Comparison of ENCODE assay signal across 18 cellular contexts in genomic region chr2:150169230-150169629, GRCh38.
DNase-seq lines count a peak whose midpoint lies in the region; ATAC-seq, FAIRE-seq and TF ChIP-seq lines count a peak whose summit lies in the region.
"Had no signal": no experiment of that assay in that cellular context is flagged by ENCODE, and none has a peak within 500 bp of the region (broad histone marks: within the 10 kb centered on the region; RNA-seq: fewer than 3 reads in every experiment).

No MANE protein-coding gene starts in this region.

- no peaks in the 10 kb centered on the region for H4K20me1 ChIP-seq in astrocyte (ENCODE audit: insufficient read depth, low read length)

- TF ChIP-seq CTCF in astrocyte (IDR thresholded peaks at IDR 0.05; ENCODE audit: insufficient read depth, low read depth, low read length): no peak
- TF ChIP-seq CTCF in heart left ventricle (IDR thresholded peaks at IDR 0.05): no peak

- H3K36me3 ChIP-seq in astrocyte (ENCODE audit: insufficient read depth, low read length) (no peaks in the 10 kb centered on the region), heart left ventricle (no peaks in the 10 kb centered on the region)
- H3K36me3 ChIP-seq: esophagus squamous epithelium, lower lobe of right lung, prostate gland, tibial nerve, WERI-Rb-1 had no signal

- intact Hi-C loops in heart left ventricle (cut with DNase I): no loop called here
- intact Hi-C loops in posterior vena cava (cut with DNase I): no loop called here
- intact Hi-C loops in activated CD4-positive, alpha-beta memory T cell treated with anti-CD3 and anti-CD28 coated beads for 36 hours (cut with micrococcal nuclease): no loop called here

- H3K4me2 ChIP-seq in astrocyte (ENCODE audit: low read length): no peak overlapping the region

- no peak overlapping the region for H3K4me3 Mint-ChIP-seq in astrocyte (ENCODE audit: unreplicated experiment)
- H3K4me3 Mint-ChIP-seq in activated CD4-positive, alpha-beta memory T cell treated with anti-CD3 and anti-CD28 coated beads for 36 hours: no peak overlapping the region

- no peak for TF ChIP-seq POLR2A in heart left ventricle (IDR thresholded peaks at IDR 0.05)

- POLR2A ChIA-PET in activated CD4-positive, alpha-beta memory T cell treated with anti-CD3 and anti-CD28 coated beads for 36 hours (lab: Charles Lee): no interaction called here

- CTCF ChIA-PET in activated CD4-positive, alpha-beta memory T cell treated with anti-CD3 and anti-CD28 coated beads for 36 hours (lab: Charles Lee): no interaction called here

- H3K27ac ChIP-seq in astrocyte (ENCODE audit: low read depth, low read length) (no peak overlapping the region), heart left ventricle (peak overlapping the region in 2 of 12 donors; percentile 22 to 52)
- H3K27ac ChIP-seq: esophagus squamous epithelium, lower lobe of right lung, prostate gland, tibial nerve, WERI-Rb-1 had no signal

- no peaks in the 10 kb centered on the region for H3K27me3 Mint-ChIP-seq in astrocyte (ENCODE audit: low read depth, unreplicated experiment)
- H3K27me3 Mint-ChIP-seq in activated CD4-positive, alpha-beta memory T cell treated with anti-CD3 and anti-CD28 coated beads for 36 hours: no peaks in the 10 kb centered on the region

- H3K9me3 Mint-ChIP-seq in astrocyte (ENCODE audit: unreplicated experiment): peaks cover 3% of the 10 kb centered on the region
- H3K9me3 Mint-ChIP-seq in activated CD4-positive, alpha-beta memory T cell treated with anti-CD3 and anti-CD28 coated beads for 36 hours: peaks cover 4% of the 10 kb centered on the region

- no peak overlapping the region for H2AFZ ChIP-seq in astrocyte (ENCODE audit: low read depth, low read length)

- H3K36me3 Mint-ChIP-seq in astrocyte (ENCODE audit: low read depth, unreplicated experiment): no peaks in the 10 kb centered on the region
- H3K36me3 Mint-ChIP-seq in activated CD4-positive, alpha-beta memory T cell treated with anti-CD3 and anti-CD28 coated beads for 36 hours: no peaks in the 10 kb centered on the region

- DNase-seq in EH (ENCODE audit: low read depth): peak; percentile 55
- peak; percentile 64 for DNase-seq in astrocyte (ENCODE audit: low read depth)
- DNase-seq in heart left ventricle: peak in 3 of 5 donors; percentile 13 to 56 (median 47)
- DNase-seq in posterior vena cava (ENCODE audit: low spot score): peak; percentile 81
- DNase-seq in activated CD4-positive, alpha-beta memory T cell treated with anti-CD3 and anti-CD28 coated beads for 36 hours: no peak
- no peak for DNase-seq in SIG-M5 (lab: John Stamatoyannopoulos, UW)
- DNase-seq in NCI-H345 (lab: John Stamatoyannopoulos, UW): no peak
- DNase-seq: activated T-cell treated with anti-CD3 and anti-CD28 coated beads, Interleukin-2, amount 50 U/mL, for 1 hour; AML-193; esophagus squamous epithelium; lower lobe of right lung; NCI-H1105 treated with DMSO at 0.1 percent for 48 hours; NCI-H524 treated with DMSO at 0.1 percent for 48 hours; SHP77 treated with DMSO at 0.1 percent for 48 hours; WERI-Rb-1 had no signal

- no peak overlapping the region for H3K4me3 ChIP-seq in astrocyte (ENCODE audit: insufficient read depth, low read depth, low read length)
- no peak overlapping the region for H3K4me3 ChIP-seq in heart left ventricle
- H3K4me3 ChIP-seq: esophagus squamous epithelium, lower lobe of right lung, prostate gland, tibial nerve had no signal

- H3K4me1 ChIP-seq in astrocyte (ENCODE audit: insufficient read depth, low read length) (peaks cover 32% of the 10 kb centered on the region), heart left ventricle (peaks cover 0 to 10% (median 0%) of the 10 kb centered on the region in 12 donors)
- H3K4me1 ChIP-seq: prostate gland had no signal

- H3K27me3 ChIP-seq in astrocyte (ENCODE audit: insufficient read depth, low read length): no peaks in the 10 kb centered on the region
- no peaks in the 10 kb centered on the region for H3K27me3 ChIP-seq in heart left ventricle
- H3K27me3 ChIP-seq: esophagus squamous epithelium, tibial nerve had no signal

- peak in 3 of 4 donors; percentile 71 to 94 (median 92) for ATAC-seq in heart left ventricle
- no peak for ATAC-seq in GM18502 (IDR thresholded peaks at IDR 0.05; ENCODE audit: poor library complexity, unreplicated experiment)

- H3K4me1 Mint-ChIP-seq in astrocyte (ENCODE audit: low read depth, unreplicated experiment): peaks cover 32% of the 10 kb centered on the region
- H3K4me1 Mint-ChIP-seq in activated CD4-positive, alpha-beta memory T cell treated with anti-CD3 and anti-CD28 coated beads for 36 hours (ENCODE audit: low read depth): no peaks in the 10 kb centered on the region

- H3K9me3 ChIP-seq in astrocyte (ENCODE audit: insufficient read depth, low read depth, low read length): no peaks in the 10 kb centered on the region
- no peaks in the 10 kb centered on the region for H3K9me3 ChIP-seq in heart left ventricle
- H3K9me3 ChIP-seq: lower lobe of right lung, prostate gland had no signal

- no peaks in the 10 kb centered on the region for H3K79me2 ChIP-seq in astrocyte (ENCODE audit: insufficient read depth, low read length)

- peak; percentile 34 for FAIRE-seq in astrocyte (lab: Jason Lieb, UNC)

- no peak overlapping the region for H3K9ac ChIP-seq in astrocyte (ENCODE audit: low read length)

- no peak overlapping the region for H3K27ac Mint-ChIP-seq in astrocyte (ENCODE audit: unreplicated experiment)
- H3K27ac Mint-ChIP-seq in activated CD4-positive, alpha-beta memory T cell treated with anti-CD3 and anti-CD28 coated beads for 36 hours: no peak overlapping the region

Comparison
In these comparisons a context has a peak if more than half of its experiments do, and no peak if none do; other contexts are left out.
1. DNase-seq: peak in EH (single experiment), astrocyte (single experiment), heart left ventricle (3 of 5) and posterior vena cava (single experiment); none in activated CD4-positive, alpha-beta memory T cell treated with anti-CD3 and anti-CD28 coated beads for 36 hours (single experiment), SIG-M5 (single experiment) and NCI-H345 (single experiment).